ENCODE assay signal across 1 cellular context in genomic region chr19:48967346-48968178, GRCh38.
TF ChIP-seq lines count a peak whose summit lies in the region.

No MANE protein-coding gene starts in this region.

TF ChIP-seq in SK-N-SH treated with all-trans-retinoic acid at 6 μM for 48 hours, 23 proteins besides CTCF, POLR2A, EP300 and RAD21 (continued from another document):
- no peak for TF ChIP-seq PATZ1 (CRISPR knock-in tag; IDR thresholded peaks at IDR 0.05; ENCODE audit: borderline replicate concordance)
- TF ChIP-seq BACH2 (CRISPR knock-in tag; IDR thresholded peaks at IDR 0.05; ENCODE audit: borderline replicate concordance), result no peak
- TF ChIP-seq TCF4 (CRISPR knock-in tag; IDR thresholded peaks at IDR 0.05; ENCODE audit: borderline replicate concordance), result no peak
- TF ChIP-seq ESRRG (CRISPR knock-in tag; IDR thresholded peaks at IDR 0.05), result no peak
- TF ChIP-seq GLIS3 (CRISPR knock-in tag; IDR thresholded peaks at IDR 0.05), result no peak
- TF ChIP-seq OSR1 (CRISPR knock-in tag; IDR thresholded peaks at IDR 0.05), result no peak
- no peak for TF ChIP-seq SNAI2 (CRISPR knock-in tag; IDR thresholded peaks at IDR 0.05)
- no peak for TF ChIP-seq POU6F1 (CRISPR knock-in tag; IDR thresholded peaks at IDR 0.05; ENCODE audit: borderline replicate concordance, low read depth)
- TF ChIP-seq ZNF565 (CRISPR knock-in tag; conservative IDR thresholded peaks at IDR 0.05; ENCODE audit: low read depth), result no peak
- TF ChIP-seq RARB (CRISPR knock-in tag; IDR thresholded peaks at IDR 0.05), result no peak
- no peak for TF ChIP-seq ZFP30 (CRISPR knock-in tag; IDR thresholded peaks at IDR 0.05)
- TF ChIP-seq ZNF8 (CRISPR knock-in tag; IDR thresholded peaks at IDR 0.05), result no peak
- no peak for TF ChIP-seq PPARA (CRISPR knock-in tag; IDR thresholded peaks at IDR 0.05; ENCODE audit: borderline replicate concordance)
- no peak for TF ChIP-seq CSDC2 (CRISPR knock-in tag; IDR thresholded peaks at IDR 0.05)
